8 cellular contexts compared by ENCODE assay signal in genomic region chr2:26178746-26179436, GRCh38. TPM values are rescaled to one million over a fixed set of nuclear protein-coding genes. Genes with fewer than 3 reads are reported as not detected.
A peak's percentile ranks its signal among the peaks of the same experiment; 100 is the strongest.
DNase-seq lines count a peak whose midpoint lies in the region; ATAC-seq and TF ChIP-seq lines count a peak whose summit lies in the region.

No MANE protein-coding gene starts in this region.

- H3K27ac ChIP-seq in upper lobe of left lung = no peak overlapping the region

- DNase-seq in EL = peak; percentile 31
- peak; percentile 24 for DNase-seq in NCI-H2171 treated with DMSO at 0.1 percent for 48 hours (lab: John Stamatoyannopoulos, UW)
- DNase-seq in dermis microvascular lymphatic vessel endothelial cell (ENCODE audit: low read depth in 2 of 2) = peak; percentile 16 to 26
- DNase-seq in lung microvascular endothelial cell (ENCODE audit: low read depth in 2 of 2) = peak; percentile 8 to 61
- DNase-seq in upper lobe of left lung = peak in 1 of 2 donors; percentile 90
- no peak for DNase-seq in RKO (ENCODE audit: low spot score)
- no peak for DNase-seq in activated CD4-positive, CD25-positive, alpha-beta regulatory T cell treated with anti-CD3 and anti-CD28 coated beads, Interleukin-2, amount 50 U/mL, for 72 hours

- WGBS in upper lobe of left lung, 2 donors = 9 to 16% methylated on average over 13 to 45 of the region's 48 CpGs

- H3K36me3 ChIP-seq in upper lobe of left lung = no peaks in the 10 kb centered on the region

- TF ChIP-seq EP300 in upper lobe of left lung (IDR thresholded peaks at IDR 0.05) = no peak

- no peak for TF ChIP-seq POLR2A in upper lobe of left lung (IDR thresholded peaks at IDR 0.05)

- H3K9me3 ChIP-seq in upper lobe of left lung = no peaks in the 10 kb centered on the region

- TF ChIP-seq CTCF in upper lobe of left lung (IDR thresholded peaks at IDR 0.05) = no peak

- peaks cover 8 to 22% (median 13%) of the 10 kb centered on the region in 4 donors for H3K4me1 ChIP-seq in upper lobe of left lung

- ATAC-seq in upper lobe of left lung (ENCODE audit: low FRiP score in 2 of 2) = peak; percentile 13 to 75
- no peak for ATAC-seq in HG03159 (IDR thresholded peaks at IDR 0.05; ENCODE audit: unreplicated experiment)

- peak overlapping the region; percentile 29 to 66 (median 52) for H3K4me3 ChIP-seq in upper lobe of left lung

- H3K27me3 ChIP-seq in upper lobe of left lung = peaks cover 0 to 23% (median 9%) of the 10 kb centered on the region in 4 donors

RNA-seq across cellular contexts. Expression of gene GAREM2, which starts 6.0 kb away (rescaled TPM):
- 0.13 and 0.51 TPM in 2 replicates for total RNA-seq in dermis microvascular lymphatic vessel endothelial cell
- 0.20 and 0.44 TPM in 2 replicates for total RNA-seq in lung microvascular endothelial cell
- total RNA-seq in upper lobe of left lung = 1 to 10 TPM in 1 of 6 donors, under 1 TPM in 4, not detected in 1; 0.22 to 2.6 (median 0.49) TPM

Comparison
In these comparisons a context has a peak if more than half of its experiments do, and no peak if none do; other contexts are left out.
1. DNase-seq: peak in EL (single experiment), NCI-H2171 treated with DMSO at 0.1 percent for 48 hours (single experiment), dermis microvascular lymphatic vessel endothelial cell (2 of 2) and lung microvascular endothelial cell (2 of 2); none in RKO (single experiment) and activated CD4-positive, CD25-positive, alpha-beta regulatory T cell treated with anti-CD3 and anti-CD28 coated beads, Interleukin-2, amount 50 U/mL, for 72 hours (single experiment).